In the genomic region with DNA sequence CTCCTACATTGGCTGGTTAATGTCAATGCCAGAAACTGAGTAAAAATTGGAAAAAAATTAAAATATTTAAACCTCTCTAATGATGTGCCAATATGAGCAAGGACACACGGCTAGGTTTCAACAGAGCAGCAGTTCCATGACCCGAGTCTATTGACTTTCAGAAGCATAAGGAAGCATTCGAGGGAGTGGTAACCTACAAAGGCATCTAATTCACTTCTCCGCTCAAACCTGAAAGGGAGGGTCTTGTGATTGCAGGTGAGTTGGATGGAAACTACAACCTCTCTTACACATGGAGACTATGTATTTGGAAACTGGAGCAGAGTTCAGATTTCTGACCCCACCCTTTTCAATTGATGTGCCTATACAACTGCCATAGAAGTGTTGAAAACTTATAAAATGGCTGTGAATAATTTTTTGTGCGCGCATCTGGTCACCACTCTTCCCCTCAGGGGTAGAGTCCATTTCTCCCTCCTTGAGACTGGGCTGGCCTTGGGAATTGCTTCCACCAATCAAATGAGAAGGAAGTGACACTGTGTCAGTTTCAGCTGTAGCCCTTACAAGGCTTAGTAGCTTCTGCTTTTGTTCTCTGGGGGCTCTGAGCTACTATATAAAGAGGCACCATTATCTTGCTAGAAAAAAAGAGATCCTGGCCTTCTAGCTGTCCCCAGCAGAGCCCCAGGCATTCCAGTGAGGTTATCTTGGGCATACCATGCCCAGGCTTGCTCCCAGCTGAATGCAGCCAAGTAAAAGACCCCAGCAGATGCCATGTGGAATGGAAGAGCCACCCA, we compare ENCODE assay signal across 16 cellular contexts.
"Had no signal": no experiment of that assay in that cellular context is flagged by ENCODE, and none has a peak within 500 bp of the region (broad histone marks: within the 10 kb centered on the region; RNA-seq: fewer than 3 reads in every experiment).

No MANE protein-coding gene starts in this region.

- H3K4me3 ChIP-seq: body of pancreas, hepatocyte, pancreas, skin epidermis, tibial artery, uterus had no signal

- DNase-seq: activated CD4-positive, alpha-beta T cell treated with anti-CD3 and anti-CD28 coated beads, Interleukin-2, amount 50 U/mL, for 48 hours; activated CD4-positive, CD25-positive, alpha-beta regulatory T cell treated with anti-CD3 and anti-CD28 coated beads, Interleukin-2, amount 50 U/mL, for 72 hours; activated CD8-positive, alpha-beta memory T cell treated with anti-CD3 and anti-CD28 coated beads, Interleukin-2, amount 10 ng/mL, durations not matched to agents 7 days and 5 days; activated effector memory CD4-positive, alpha-beta T cell treated with Interleukin-2 at 50 U/mL for 16 hours; activated T-cell treated with anti-CD3 and anti-CD28 coated beads, Interleukin-2, amount 50 U/mL, for 24 hours; body of pancreas; pancreas; tibial artery; uterus had no signal

- H3K36me3 ChIP-seq: pancreas, tibial artery, uterus had no signal

- H3K79me2 ChIP-seq: hepatocyte had no signal

- H3K4me2 ChIP-seq: hepatocyte had no signal

- H3K27ac ChIP-seq: body of pancreas, hepatocyte, pancreas, skin epidermis, tibial artery, uterus had no signal

- H3K27ac Mint-ChIP-seq: activated CD8-positive, alpha-beta memory T cell treated with anti-CD3 and anti-CD28 coated beads, Interleukin-2, amount 10 ng/mL, durations not matched to agents 7 days and 5 days; activated naive CD4-positive, alpha-beta T cell treated with anti-CD3 and anti-CD28 coated beads, Interleukin-2, amount 50 U/mL, for 24 hours; activated T-cell treated with anti-CD3 and anti-CD28 coated beads, Interleukin-2, amount 50 U/mL, for 24 hours; nephron; stimulated activated effector memory CD8-positive, alpha-beta T cell treated with anti-CD3 and anti-CD28 coated beads, Interleukin-12 subunit alpha, Interleukin-12 subunit beta, amount 100 ng/mL, for 72 hours; T-helper 2 cell treated with Interferon-gamma antibody and Interleukin-4, amounts not matched to agents 5 μg/mL and 100 μg/mL, for 36 hours had no signal

- H3K4me1 Mint-ChIP-seq: activated CD8-positive, alpha-beta memory T cell treated with anti-CD3 and anti-CD28 coated beads, Interleukin-2, amount 10 ng/mL, durations not matched to agents 7 days and 5 days; activated naive CD4-positive, alpha-beta T cell treated with anti-CD3 and anti-CD28 coated beads, Interleukin-2, amount 50 U/mL, for 24 hours; stimulated activated effector memory CD8-positive, alpha-beta T cell treated with anti-CD3 and anti-CD28 coated beads, Interleukin-12 subunit alpha, Interleukin-12 subunit beta, amount 100 ng/mL, for 72 hours had no signal

- H3K4me3 Mint-ChIP-seq: activated CD8-positive, alpha-beta memory T cell treated with anti-CD3 and anti-CD28 coated beads, Interleukin-2, amount 10 ng/mL, durations not matched to agents 7 days and 5 days; activated naive CD4-positive, alpha-beta T cell treated with anti-CD3 and anti-CD28 coated beads, Interleukin-2, amount 50 U/mL, for 24 hours; activated T-cell treated with anti-CD3 and anti-CD28 coated beads, Interleukin-2, amount 50 U/mL, for 24 hours; central memory CD8-positive, alpha-beta T cell; nephron; stimulated activated effector memory CD8-positive, alpha-beta T cell treated with anti-CD3 and anti-CD28 coated beads, Interleukin-12 subunit alpha, Interleukin-12 subunit beta, amount 100 ng/mL, for 72 hours; T-helper 2 cell treated with Interferon-gamma antibody and Interleukin-4, amounts not matched to agents 5 μg/mL and 100 μg/mL, for 36 hours had no signal

- H3K27me3 ChIP-seq: body of pancreas, hepatocyte, pancreas, tibial artery, uterus had no signal

- H3K27me3 Mint-ChIP-seq: activated CD8-positive, alpha-beta memory T cell treated with anti-CD3 and anti-CD28 coated beads, Interleukin-2, amount 10 ng/mL, durations not matched to agents 7 days and 5 days had no signal

- H3K36me3 Mint-ChIP-seq: activated CD8-positive, alpha-beta memory T cell treated with anti-CD3 and anti-CD28 coated beads, Interleukin-2, amount 10 ng/mL, durations not matched to agents 7 days and 5 days; activated naive CD4-positive, alpha-beta T cell treated with anti-CD3 and anti-CD28 coated beads, Interleukin-2, amount 50 U/mL, for 24 hours; stimulated activated effector memory CD8-positive, alpha-beta T cell treated with anti-CD3 and anti-CD28 coated beads, Interleukin-12 subunit alpha, Interleukin-12 subunit beta, amount 100 ng/mL, for 72 hours had no signal

- H3K9me3 Mint-ChIP-seq: activated naive CD4-positive, alpha-beta T cell treated with anti-CD3 and anti-CD28 coated beads, Interleukin-2, amount 50 U/mL, for 24 hours; activated T-cell treated with anti-CD3 and anti-CD28 coated beads, Interleukin-2, amount 50 U/mL, for 24 hours; central memory CD8-positive, alpha-beta T cell; nephron; stimulated activated effector memory CD8-positive, alpha-beta T cell treated with anti-CD3 and anti-CD28 coated beads, Interleukin-12 subunit alpha, Interleukin-12 subunit beta, amount 100 ng/mL, for 72 hours; T-helper 2 cell treated with Interferon-gamma antibody and Interleukin-4, amounts not matched to agents 5 μg/mL and 100 μg/mL, for 36 hours had no signal

- ATAC-seq: activated CD8-positive, alpha-beta memory T cell treated with anti-CD3 and anti-CD28 coated beads, Interleukin-2, amount 10 ng/mL, durations not matched to agents 7 days and 5 days; body of pancreas; pancreas; stimulated activated effector memory CD8-positive, alpha-beta T cell treated with anti-CD3 and anti-CD28 coated beads, Interleukin-12 subunit alpha, Interleukin-12 subunit beta, amount 100 ng/mL, for 72 hours had no signal

- H3K4me1 ChIP-seq: body of pancreas, pancreas, tibial artery, uterus had no signal
